In the genomic region with DNA sequence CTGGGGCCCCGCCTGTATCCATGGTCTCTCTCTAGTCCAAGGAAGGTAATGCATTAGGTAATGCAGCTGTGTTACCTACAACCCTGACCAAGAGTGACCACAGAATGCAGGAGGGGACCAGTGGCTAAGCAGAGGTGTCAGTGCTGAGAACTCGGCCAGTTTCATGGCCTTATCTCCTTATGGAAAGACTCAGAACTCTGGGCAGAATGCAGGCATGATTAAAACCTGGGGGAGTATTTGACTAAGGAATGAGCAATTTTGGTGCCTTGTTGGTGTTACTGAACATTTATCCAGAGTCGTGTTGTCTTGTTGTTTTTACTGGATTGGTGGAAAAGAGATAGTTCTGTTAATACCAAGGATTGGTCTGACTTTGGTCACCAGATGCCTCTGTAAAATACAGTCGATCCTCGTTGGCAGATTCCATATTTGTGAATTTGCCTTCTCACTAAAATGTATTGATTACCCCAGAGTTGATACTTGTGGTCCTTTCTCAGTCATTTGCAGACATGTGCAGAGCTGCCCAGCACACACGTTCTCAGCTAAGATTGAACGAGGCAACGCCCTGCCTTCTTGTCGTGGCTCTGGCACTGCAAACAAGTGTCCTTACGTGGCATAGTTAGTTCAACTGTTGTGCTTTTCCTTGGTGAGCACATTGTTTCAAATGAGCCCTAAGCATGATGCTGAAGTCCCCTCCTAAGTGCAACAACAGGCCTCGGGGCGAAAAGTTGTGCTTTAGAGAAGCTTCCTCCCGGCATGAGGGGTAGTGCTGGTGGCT, we compare ENCODE assay signal across 20 cellular contexts.
DNase-seq lines count a peak whose midpoint lies in the region; ATAC-seq and TF ChIP-seq lines count a peak whose summit lies in the region.
"Had no signal": no experiment of that assay in that cellular context is flagged by ENCODE, and none has a peak within 500 bp of the region (broad histone marks: within the 10 kb centered on the region; RNA-seq: fewer than 3 reads in every experiment).

No MANE protein-coding gene starts in this region.

- peaks cover 51% of the 10 kb centered on the region for H3K4me1 ChIP-seq in cardiac muscle cell (ENCODE audit: low read depth)
- H3K4me1 ChIP-seq in right cardiac atrium (ENCODE audit: control insufficient read depth, insufficient read depth, low read length) = peaks cover 15% of the 10 kb centered on the region
- peaks cover 42% of the 10 kb centered on the region for H3K4me1 ChIP-seq in psoas muscle

- H3K27me3 ChIP-seq in cardiac muscle cell (no peaks in the 10 kb centered on the region), right cardiac atrium (ENCODE audit: control insufficient read depth, insufficient read depth) (no peaks in the 10 kb centered on the region), psoas muscle (ENCODE audit: insufficient read depth in 3 of 3, low read length in 2 of 3) (no peaks in the 10 kb centered on the region)
- H3K27me3 ChIP-seq in CD4-positive, alpha-beta T cell (ENCODE audit: control insufficient read depth, insufficient read depth, low read length) = no peaks in the 10 kb centered on the region
- H3K27me3 ChIP-seq: SJCRH30 had no signal

- H3K4me3 Mint-ChIP-seq in CD4-positive, alpha-beta T cell = no peak overlapping the region
- H3K4me3 Mint-ChIP-seq: CD8-positive, alpha-beta memory T cell had no signal

- H3K27ac ChIP-seq in cardiac muscle cell (peak overlapping the region; percentile 32), RWPE1 (peak overlapping the region; percentile 17), right cardiac atrium (ENCODE audit: low read length) (peak overlapping the region; percentile 50), psoas muscle (peak overlapping the region; percentile 9)
- no peak overlapping the region for H3K27ac ChIP-seq in CD4-positive, alpha-beta T cell (ENCODE audit: low read depth, low read length)
- H3K27ac ChIP-seq: PC-9, SJCRH30 had no signal

- H3K27me3 Mint-ChIP-seq in CD4-positive, alpha-beta T cell = peaks cover 12% of the 10 kb centered on the region

- no peak for TF ChIP-seq CTCF in cardiac muscle cell (IDR thresholded peaks at IDR 0.05; ENCODE audit: low read depth, low read length)
- no peak for TF ChIP-seq CTCF in RWPE1 (conservative IDR thresholded peaks at IDR 0.05; ENCODE audit: low read depth)
- TF ChIP-seq CTCF in psoas muscle (IDR thresholded peaks at IDR 0.05) = no peak
- no peak for TF ChIP-seq CTCF in CD4-positive, alpha-beta T cell (IDR thresholded peaks at IDR 0.05)

- intact Hi-C loops in Right ventricle myocardium superior (cut with DNase I) (no loop called here), right cardiac atrium (cut with DNase I) (no loop called here), psoas muscle (cut with DNase I) (no loop called here)
- intact Hi-C loops in CD4-positive, alpha-beta T cell (cut with DNase I, micrococcal nuclease) = no loop called here

- no peaks in the 10 kb centered on the region for H3K9me3 Mint-ChIP-seq in CD4-positive, alpha-beta T cell
- H3K9me3 Mint-ChIP-seq: CD8-positive, alpha-beta memory T cell had no signal

- no peaks in the 10 kb centered on the region for H3K4me1 Mint-ChIP-seq in CD4-positive, alpha-beta T cell (ENCODE audit: low read depth)
- H3K4me1 Mint-ChIP-seq: CD8-positive, alpha-beta memory T cell had no signal

- no peak for ATAC-seq in Right ventricle myocardium superior (ENCODE audit: poor library complexity)
- ATAC-seq in right cardiac atrium = no peak
- no peak for ATAC-seq in psoas muscle
- ATAC-seq in GM21423 (IDR thresholded peaks at IDR 0.05; ENCODE audit: unreplicated experiment) = no peak
- no peak for ATAC-seq in CD4-positive, alpha-beta T cell (ENCODE audit: poor library complexity)

- H3K9me3 ChIP-seq in cardiac muscle cell (ENCODE audit: low read depth) (no peaks in the 10 kb centered on the region), right cardiac atrium (ENCODE audit: control insufficient read depth, low read length) (no peaks in the 10 kb centered on the region), psoas muscle (no peaks in the 10 kb centered on the region)
- no peaks in the 10 kb centered on the region for H3K9me3 ChIP-seq in CD4-positive, alpha-beta T cell (ENCODE audit: control insufficient read depth, low read length)
- H3K9me3 ChIP-seq: SJCRH30 had no signal

- WGBS in right cardiac atrium = 71% methylated on average over 13 of the region's 13 CpGs
- WGBS in psoas muscle, 3 donors = 84 to 91% (median 87%) methylated on average over 13 of the region's 13 CpGs

- H3K36me3 Mint-ChIP-seq in CD4-positive, alpha-beta T cell (ENCODE audit: low read depth) = no peaks in the 10 kb centered on the region
- H3K36me3 Mint-ChIP-seq: CD8-positive, alpha-beta memory T cell had no signal

- CTCF ChIA-PET in RWPE1 (lab: Yijun Ruan, JAX) = interaction anchor here (0.7 to 1.4 kb wide), 2 partner anchors 23 to 87 kb away, joined by 3 read pairs; no protein-coding TSS in a partner anchor
- CTCF ChIA-PET in CD4-positive, alpha-beta T cell (lab: Charles Lee) = no interaction called here

- no peak overlapping the region for H3K4me3 ChIP-seq in cardiac muscle cell
- H3K4me3 ChIP-seq in right cardiac atrium (ENCODE audit: low read length) = no peak overlapping the region
- H3K4me3 ChIP-seq in psoas muscle = no peak overlapping the region
- H3K4me3 ChIP-seq: PC-9, SJCRH30 had no signal

- no peak overlapping the region for H3K27ac Mint-ChIP-seq in CD4-positive, alpha-beta T cell
- H3K27ac Mint-ChIP-seq: CD8-positive, alpha-beta memory T cell had no signal

- H3K36me3 ChIP-seq in cardiac muscle cell (no peaks in the 10 kb centered on the region), psoas muscle (ENCODE audit: insufficient read depth in 1 of 2, low read depth in 1 of 2) (peaks cover 6 to 74% of the 10 kb centered on the region in 2 donors)

- DNase-seq in cardiac muscle cell (ENCODE audit: low read depth in 1 of 2, low spot score in 1 of 2) (peak in 1 of 2 donors; percentile 50), Right ventricle myocardium superior (no peak), RWPE1 (ENCODE audit: low spot score) (no peak), right cardiac atrium (peak in 1 of 3 donors; percentile 12), psoas muscle (no peak), NCI-H526 (lab: John Stamatoyannopoulos, UW) (no peak)
- no peak for DNase-seq in CD4-positive, alpha-beta T cell
- DNase-seq: 8988T; C1 segment of cervical spinal cord; CD8-positive, alpha-beta memory T cell; DMS53; GDM1; Karpas-422; NCI-H1417 treated with DMSO at 0.1 percent for 48 hours; NCI-H187; NCI-H2107; NCI-H748 treated with DMSO at 0.1 percent for 48 hours; PC-9; SJCRH30 had no signal

- POLR2A ChIA-PET in RWPE1 (lab: Yijun Ruan, JAX; ENCODE audit: low non-redundant PET) = no interaction called here
- POLR2A ChIA-PET in CD4-positive, alpha-beta T cell (lab: Charles Lee) = no interaction called here
